In genomic region chr20:46681032-46681854, GRCh38 we compare ENCODE assay signal across 8 cellular contexts. TPM values are rescaled to one million over a fixed set of nuclear protein-coding genes. Genes with fewer than 3 reads are reported as not detected.
A peak's percentile ranks its signal among the peaks of the same experiment; 100 is the strongest.
DNase-seq lines count a peak whose midpoint lies in the region; ATAC-seq and TF ChIP-seq lines count a peak whose summit lies in the region.

No MANE protein-coding gene starts in this region.

- H3K9me3 Mint-ChIP-seq in Calu3 (ENCODE audit: low read depth, unreplicated experiment) = no peaks in the 10 kb centered on the region
- H3K9me3 Mint-ChIP-seq in activated T-helper 17 cell treated with anti-CD3 and anti-CD28 coated beads, Interleukin-2, amount 50 U/mL, for 72 hours = no peaks in the 10 kb centered on the region

- no peak overlapping the region for H3K4me2 ChIP-seq in KMS-11

- TF ChIP-seq POLR2A in gastroesophageal sphincter (IDR thresholded peaks at IDR 0.05) = no peak

- H3K4me1 Mint-ChIP-seq in Calu3 (ENCODE audit: low read depth, unreplicated experiment) = peaks cover 18% of the 10 kb centered on the region
- peaks cover 36% of the 10 kb centered on the region for H3K4me1 Mint-ChIP-seq in activated T-helper 17 cell treated with anti-CD3 and anti-CD28 coated beads, Interleukin-2, amount 50 U/mL, for 72 hours

- BruUV-seq in Calu3 (replicated peaks; lab: Mats Ljungman, UMichigan) = no TSS peak

- no peaks in the 10 kb centered on the region for H3K9me3 ChIP-seq in gastroesophageal sphincter

- H3K4me3 Mint-ChIP-seq in Calu3 (ENCODE audit: low read depth, unreplicated experiment) = no peak overlapping the region
- H3K4me3 Mint-ChIP-seq in activated T-helper 17 cell treated with anti-CD3 and anti-CD28 coated beads, Interleukin-2, amount 50 U/mL, for 72 hours = no peak overlapping the region

- H3K27me3 Mint-ChIP-seq in Calu3 (ENCODE audit: unreplicated experiment) = no peaks in the 10 kb centered on the region
- H3K27me3 Mint-ChIP-seq in activated T-helper 17 cell treated with anti-CD3 and anti-CD28 coated beads, Interleukin-2, amount 50 U/mL, for 72 hours = no peaks in the 10 kb centered on the region

- 38 to 43% methylated on average over 12 to 14 of the region's 14 CpGs for WGBS in gastroesophageal sphincter (ENCODE audit: low coverage in 1 of 2), 2 donors

- peak; percentile 68 for ATAC-seq in activated T-helper 17 cell treated with anti-CD3 and anti-CD28 coated beads, Interleukin-2, amount 50 U/mL, for 72 hours (replicated peaks)
- no peak for ATAC-seq in gastroesophageal sphincter
- no peak for ATAC-seq in GM19351 (IDR thresholded peaks at IDR 0.05; ENCODE audit: unreplicated experiment)
- no peak for ATAC-seq in HG02763 (IDR thresholded peaks at IDR 0.05; ENCODE audit: unreplicated experiment)

- no peak overlapping the region for H3K27ac ChIP-seq in KMS-11
- H3K27ac ChIP-seq in gastroesophageal sphincter = no peak overlapping the region

- H4K20me1 ChIP-seq in KMS-11 (ENCODE audit: insufficient read depth) = no peaks in the 10 kb centered on the region

- DNase-seq in Calu3 (peak; percentile 89), RPMI7951 (ENCODE audit: low read depth) (peak; percentile 58), posterior cingulate gyrus (peak in 8 of 10 donors; percentile 30 to 91 (median 76))

- intact Hi-C loops in Calu3 (cut with micrococcal nuclease; ENCODE audit: unreplicated experiment) = loop anchor here (1.0 kb wide), 2 partner anchors 122 to 160 kb away; no protein-coding TSS in a partner anchor
- intact Hi-C loops in posterior cingulate gyrus (cut with DNase I) = loop anchor here (5.0 kb wide), 1 partner anchor 159 kb away; no protein-coding TSS in a partner anchor

- no peak for TF ChIP-seq EP300 in gastroesophageal sphincter (IDR thresholded peaks at IDR 0.05)

- peaks cover 9% of the 10 kb centered on the region for H3K36me3 Mint-ChIP-seq in Calu3 (ENCODE audit: insufficient read depth, unreplicated experiment)
- H3K36me3 Mint-ChIP-seq in activated T-helper 17 cell treated with anti-CD3 and anti-CD28 coated beads, Interleukin-2, amount 50 U/mL, for 72 hours (ENCODE audit: low read depth) = peaks cover 29% of the 10 kb centered on the region

- H3K4me1 ChIP-seq in KMS-11 (ENCODE audit: low read depth, poor library complexity, severe bottlenecking) = no peaks in the 10 kb centered on the region
- H3K4me1 ChIP-seq in gastroesophageal sphincter = peaks cover 3 to 49% (median 11%) of the 10 kb centered on the region in 3 donors

- H3K36me3 ChIP-seq in KMS-11 (ENCODE audit: insufficient read depth) = no peaks in the 10 kb centered on the region; the same call in 1 of the 2 replicates
- H3K36me3 ChIP-seq in gastroesophageal sphincter = peaks cover 0 to 15% of the 10 kb centered on the region in 2 donors

- H2AFZ ChIP-seq in KMS-11 (ENCODE audit: low read depth) = no peak overlapping the region

- H3K4me3 ChIP-seq in KMS-11 (IDR thresholded peaks at IDR 0.05; ENCODE audit: insufficient read depth, low read depth, low read length) (no peak overlapping the region), gastroesophageal sphincter (no peak overlapping the region)

- TF ChIP-seq CTCF in Calu3 (IDR thresholded peaks at IDR 0.05; ENCODE audit: unreplicated experiment) (peak; percentile 88), KMS-11 (conservative IDR thresholded peaks at IDR 0.05; ENCODE audit: low read depth, low read length) (peak; percentile 96), gastroesophageal sphincter (IDR thresholded peaks at IDR 0.05) (peak in 3 of 4 experiments; percentile 61 to 80 (median 78))

- CTCF ChIA-PET in Calu3 (lab: Charles Lee) = interaction anchor here (0.6 to 2.5 kb wide), 7 partner anchors 45 to 160 kb away, joined by 3 to 9 read pairs (median 4); no protein-coding TSS in a partner anchor

- H3K27me3 ChIP-seq in KMS-11 (ENCODE audit: insufficient read depth, low read depth) (no peaks in the 10 kb centered on the region), gastroesophageal sphincter (no peaks in the 10 kb centered on the region)

- H3K27ac Mint-ChIP-seq in Calu3 (ENCODE audit: unreplicated experiment) = no peak overlapping the region
- peak overlapping the region; percentile 26 for H3K27ac Mint-ChIP-seq in activated T-helper 17 cell treated with anti-CD3 and anti-CD28 coated beads, Interleukin-2, amount 50 U/mL, for 72 hours

- no peak overlapping the region for H3K9ac ChIP-seq in KMS-11

- peaks cover 15% of the 10 kb centered on the region; the same call in 1 of the 2 replicates for H3K79me2 ChIP-seq in KMS-11 (ENCODE audit: insufficient read depth, low read depth)

RNA-seq across cellular contexts. Expression of gene TP53RK, which starts 8.0 kb away (rescaled TPM):
- total RNA-seq in Calu3 (2022) = 19.2 and 21.0 TPM in 2 replicates
- 33.1 and 36.2 TPM in 2 replicates for total RNA-seq in RPMI7951 (2014; rRNA removed; shearing (Covaris generic))
- 10 to 100 TPM; 11.9 to 16.7 TPM for total RNA-seq in activated T-helper 17 cell treated with anti-CD3 and anti-CD28 coated beads, Interleukin-2, amount 50 U/mL, for 72 hours
- 10 to 100 TPM; 14.6 to 21.3 (median 18.7) TPM for total RNA-seq in gastroesophageal sphincter

RNA-seq across cellular contexts. Expression of gene SLC2A10, which starts 28.2 kb away (rescaled TPM):
- total RNA-seq in Calu3 (2022) = 24.0 and 24.9 TPM in 2 replicates
- total RNA-seq in RPMI7951 (2014; rRNA removed; shearing (Covaris generic)) = 20.4 and 23.4 TPM in 2 replicates
- not detected for total RNA-seq in activated T-helper 17 cell treated with anti-CD3 and anti-CD28 coated beads, Interleukin-2, amount 50 U/mL, for 72 hours
- 10 to 100 TPM in 3 of 4 donors, 1 to 10 TPM in 1; 10.0 to 20.1 (median 11.5) TPM for total RNA-seq in gastroesophageal sphincter

RNA-seq across cellular contexts. Expression of gene SLC13A3, which starts 30.0 kb away (rescaled TPM):
- 0.49 TPM in 1 of 2 replicates, not detected in the other for total RNA-seq in Calu3 (2022)
- 1.7 and 4.1 TPM in 2 replicates for total RNA-seq in RPMI7951 (2014; rRNA removed; shearing (Covaris generic))
- total RNA-seq in activated T-helper 17 cell treated with anti-CD3 and anti-CD28 coated beads, Interleukin-2, amount 50 U/mL, for 72 hours = not detected
- total RNA-seq in gastroesophageal sphincter = 1 to 10 TPM in 1 of 4 donors, under 1 TPM in 3; 0.62 to 1.6 (median 0.80) TPM

Comparison
In these comparisons a context has a peak if more than half of its experiments do, and no peak if none do; other contexts are left out.
1. RNA of gene SLC2A10, which starts 28.2 kb away (total RNA-seq): 24.0 to 24.9 TPM in Calu3, 20.4 to 23.4 TPM in RPMI7951 and 10.0 to 20.1 TPM in gastroesophageal sphincter; not detected in activated T-helper 17 cell treated with anti-CD3 and anti-CD28 coated beads, Interleukin-2, amount 50 U/mL, for 72 hours; every median in the first group is over 10 times any median in the second.
2. Peak in every context shown above with its lines, with median percentiles within 50 percentile points of each other: DNase-seq and CTCF ChIP-seq.